Comparison of ENCODE assay signal across 8 cellular contexts in genomic region chr19:35141627-35142401, GRCh38. TPM values are rescaled to one million over a fixed set of nuclear protein-coding genes. Genes with fewer than 3 reads are reported as not detected.
DNase-seq lines count a peak whose midpoint lies in the region; ATAC-seq and TF ChIP-seq lines count a peak whose summit lies in the region.

No MANE protein-coding gene starts in this region.

- peak overlapping the region; percentile 71 for H3K4me3 Mint-ChIP-seq in activated CD4-positive, alpha-beta memory T cell treated with anti-CD3 and anti-CD28 coated beads for 36 hours

- CTCF ChIA-PET in activated CD4-positive, alpha-beta memory T cell treated with anti-CD3 and anti-CD28 coated beads for 36 hours (lab: Charles Lee), result interaction anchor here (0.6 to 6.3 kb wide), 35 partner anchors 8 to 407 kb away, joined by 3 to 81 read pairs (median 5); partner anchors contain the start of genes FXYD5 and USF2

- H3K27ac ChIP-seq in BLaER1 (no peak overlapping the region), lung (ENCODE audit: low read depth in 1 of 2, low read length in 1 of 2) (no peak overlapping the region), aorta (ENCODE audit: low read depth in 1 of 2, low read length in 2 of 2) (no peak overlapping the region)

- H3K36me3 ChIP-seq in BLaER1 (no peaks in the 10 kb centered on the region), lung (ENCODE audit: control insufficient read depth in 2 of 2, insufficient read depth in 2 of 2, low read length in 2 of 2) (no peaks in the 10 kb centered on the region), aorta (ENCODE audit: control insufficient read depth in 1 of 2, insufficient read depth in 2 of 2, low read length in 1 of 2) (no peaks in the 10 kb centered on the region)

- in situ Hi-C loops in GM13977 (cut with MboI; ENCODE audit: low pct_unique_long_range_greater_than_20kb, low sequenced_read_pairs, unreplicated experiment), result no loop called here

- H3K9ac ChIP-seq in BLaER1, result peak overlapping the region; percentile 66

- peaks cover 11% of the 10 kb centered on the region; the same call in 1 of the 2 replicates for H3K27me3 ChIP-seq in BLaER1
- no peaks in the 10 kb centered on the region for H3K27me3 ChIP-seq in lung (ENCODE audit: control insufficient read depth, insufficient read depth)
- H3K27me3 ChIP-seq in aorta (ENCODE audit: control insufficient read depth in 1 of 2, insufficient read depth in 2 of 2, low read length in 1 of 2), result no peaks in the 10 kb centered on the region

- no peaks in the 10 kb centered on the region for H3K36me3 Mint-ChIP-seq in activated CD4-positive, alpha-beta memory T cell treated with anti-CD3 and anti-CD28 coated beads for 36 hours

- H3K9me3 ChIP-seq in BLaER1, result no peaks in the 10 kb centered on the region
- H3K9me3 ChIP-seq in lung (ENCODE audit: control insufficient read depth in 2 of 2, insufficient read depth in 1 of 2, low read length in 1 of 2), result no peaks in the 10 kb centered on the region
- no peaks in the 10 kb centered on the region for H3K9me3 ChIP-seq in aorta (ENCODE audit: control insufficient read depth, low read length)

- H3K4me1 ChIP-seq in BLaER1, result peaks cover 82% of the 10 kb centered on the region
- peaks cover 5 to 13% of the 10 kb centered on the region in 2 donors for H3K4me1 ChIP-seq in lung (ENCODE audit: control insufficient read depth in 2 of 2, insufficient read depth in 2 of 2, low read length in 2 of 2)
- H3K4me1 ChIP-seq in aorta (ENCODE audit: control insufficient read depth in 1 of 2, insufficient read depth in 2 of 2, low read length in 2 of 2), result peaks cover 0 to 4% of the 10 kb centered on the region in 2 donors

- intact Hi-C loops in activated CD4-positive, alpha-beta memory T cell treated with anti-CD3 and anti-CD28 coated beads for 36 hours (cut with micrococcal nuclease), result loop anchor here (5.0 kb wide), 2 partner anchors 100 to 125 kb away; partner anchors contain the start of genes HPN and USF2
- intact Hi-C loops in aorta (cut with DNase I), result loop anchor here in 1 of 2 donors (5.0 to 10.0 kb wide), 2 partner anchors 75 to 123 kb away; partner anchors contain the start of gene USF2

- H3K4me1 Mint-ChIP-seq in activated CD4-positive, alpha-beta memory T cell treated with anti-CD3 and anti-CD28 coated beads for 36 hours (ENCODE audit: low read depth), result peaks cover 30% of the 10 kb centered on the region

- no peak overlapping the region for H3K27ac Mint-ChIP-seq in activated CD4-positive, alpha-beta memory T cell treated with anti-CD3 and anti-CD28 coated beads for 36 hours

- H4K20me1 ChIP-seq in BLaER1, result no peaks in the 10 kb centered on the region

- POLR2A ChIA-PET in activated CD4-positive, alpha-beta memory T cell treated with anti-CD3 and anti-CD28 coated beads for 36 hours (lab: Charles Lee), result interaction anchor here (0.6 to 2.5 kb wide), 6 partner anchors 12 to 126 kb away, joined by 3 to 20 read pairs (median 4); partner anchors contain the start of gene FXYD5

- peak overlapping the region; percentile 65 for H3K4me3 ChIP-seq in BLaER1
- no peak overlapping the region for H3K4me3 ChIP-seq in lung
- H3K4me3 ChIP-seq in aorta (ENCODE audit: low read length in 2 of 2), result no peak overlapping the region

- TF ChIP-seq CTCF in lung (IDR thresholded peaks at IDR 0.05; ENCODE audit: control extremely low read depth, extremely low read depth) (no peak), GM13977 (IDR thresholded peaks at IDR 0.05; ENCODE audit: extremely low read depth, insufficient read depth, missing control alignments) (no peak)

- H3K4me2 ChIP-seq in BLaER1, result peak overlapping the region; percentile 98

- no peaks in the 10 kb centered on the region for H3K9me3 Mint-ChIP-seq in activated CD4-positive, alpha-beta memory T cell treated with anti-CD3 and anti-CD28 coated beads for 36 hours

- peak; percentile 13 for ATAC-seq in HG03039 (IDR thresholded peaks at IDR 0.05; ENCODE audit: unreplicated experiment)
- peak; percentile 1 for ATAC-seq in lung (ENCODE audit: insufficient read depth, low FRiP score)
- ATAC-seq in aorta (ENCODE audit: low FRiP score), result no peak

- no peak for DNase-seq in activated CD4-positive, alpha-beta memory T cell treated with anti-CD3 and anti-CD28 coated beads for 36 hours
- no peak for DNase-seq in lung (ENCODE audit: low spot score)
- no peak for DNase-seq in GM13977 (ENCODE audit: low spot score)
- no peak for DNase-seq in iPS-NIHi11 (ENCODE audit: low spot score)
- DNase-seq in activated effector memory CD4-positive, alpha-beta T cell treated with Interleukin-2 at 50 U/mL for 16 hours, result no peak
- DNase-seq in aorta, result no peak

- 13 to 14% methylated on average over 23 of the region's 23 CpGs for WGBS in lung, 2 donors
- WGBS in aorta, 2 donors, result 47 to 57% methylated on average over 23 of the region's 23 CpGs

- H3K27me3 Mint-ChIP-seq in activated CD4-positive, alpha-beta memory T cell treated with anti-CD3 and anti-CD28 coated beads for 36 hours, result no peaks in the 10 kb centered on the region

RNA-seq across cellular contexts. Expression of gene FXYD7, which starts 1.2 kb away (rescaled TPM):
- under 1 TPM; 0.77 to 0.93 TPM for total RNA-seq in activated CD4-positive, alpha-beta memory T cell treated with anti-CD3 and anti-CD28 coated beads for 36 hours
- total RNA-seq in lung (not detected), aorta (under 1 TPM in 1 of 2 donors, not detected in 1; 0.63 TPM)
- polyA plus RNA-seq in lung (under 1 TPM; 0.31 to 0.39 TPM), aorta (1 to 10 TPM in 1 of 2 donors, not detected in 1; 1.8 TPM)

RNA-seq across cellular contexts. Expression of gene FXYD1, which starts 3.2 kb away (rescaled TPM):
- total RNA-seq in activated CD4-positive, alpha-beta memory T cell treated with anti-CD3 and anti-CD28 coated beads for 36 hours, result 1 to 10 TPM; 2.3 to 2.8 TPM
- total RNA-seq in lung (10 to 100 TPM; 17.8 to 27.5 TPM), aorta (100 to 1,000 TPM; 179 to 202 TPM)
- polyA plus RNA-seq in lung (10 to 100 TPM in 1 of 2 donors, 1 to 10 TPM in 1; 5.7 to 37.6 TPM), aorta (100 to 1,000 TPM; 150 to 288 TPM)

RNA-seq across cellular contexts. Expression of gene LGI4, which starts 7.0 kb away (rescaled TPM):
- total RNA-seq in activated CD4-positive, alpha-beta memory T cell treated with anti-CD3 and anti-CD28 coated beads for 36 hours, result under 1 TPM; 0.50 to 0.51 TPM
- total RNA-seq in lung (1 to 10 TPM; 3.5 to 4.6 TPM), aorta (10 to 100 TPM; 17.5 TPM)
- polyA plus RNA-seq in lung (10 to 100 TPM in 1 of 2 donors, 1 to 10 TPM in 1; 1.6 to 11.2 TPM), aorta (10 to 100 TPM in 1 of 2 donors, 1 to 10 TPM in 1; 5.1 to 15.0 TPM)

RNA-seq across cellular contexts. Expression of gene FXYD5, which starts 12.7 kb away (rescaled TPM):
- 100 to 1,000 TPM; 334 to 360 TPM for total RNA-seq in activated CD4-positive, alpha-beta memory T cell treated with anti-CD3 and anti-CD28 coated beads for 36 hours
- total RNA-seq in lung (100 to 1,000 TPM in 1 of 2 donors, 1 to 10 TPM in 1; 9.9 to 124 TPM), aorta (100 to 1,000 TPM in 1 of 2 donors, 10 to 100 TPM in 1; 71.7 to 126 TPM)
- polyA plus RNA-seq in lung (100 to 1,000 TPM; 152 to 203 TPM), aorta (100 to 1,000 TPM in 1 of 2 donors, 10 to 100 TPM in 1; 89.5 to 179 TPM)

RNA-seq across cellular contexts. Expression of gene FXYD3, which starts 26.2 kb away (rescaled TPM):
- not detected for total RNA-seq in activated CD4-positive, alpha-beta memory T cell treated with anti-CD3 and anti-CD28 coated beads for 36 hours
- total RNA-seq in lung (100 to 1,000 TPM; 130 to 172 TPM), aorta (1 to 10 TPM in 1 of 2 donors, under 1 TPM in 1; 0.49 to 1.2 TPM)
- polyA plus RNA-seq in lung (100 to 1,000 TPM; 147 to 467 TPM), aorta (10 to 100 TPM in 1 of 2 donors, 1 to 10 TPM in 1; 7.4 to 77.6 TPM)

Comparison
In these comparisons a context has a peak if more than half of its experiments do, and no peak if none do; other contexts are left out.
1. RNA of gene FXYD1, which starts 3.2 kb away (total RNA-seq): 179 to 202 TPM in aorta; 17.8 to 27.5 TPM in lung and 2.3 to 2.8 TPM in activated CD4-positive, alpha-beta memory T cell treated with anti-CD3 and anti-CD28 coated beads for 36 hours; every median in the first group is over 4 times any median in the second.